In genomic region chr6:26223213-26223612, GRCh38 we compare ENCODE assay signal across 8 cellular contexts.
A peak's percentile ranks its signal among the peaks of the same experiment; 100 is the strongest.
DNase-seq lines count a peak whose midpoint lies in the region; ATAC-seq and TF ChIP-seq lines count a peak whose summit lies in the region.

No MANE protein-coding gene starts in this region.

- intact Hi-C loops in heart right ventricle (cut with DNase I) (loop anchor here in 2 of 10 donors (5.0 kb wide), 2 partner anchors 49 to 64 kb away; a partner anchor contains a TSS), left cardiac atrium (cut with DNase I) (no loop called here)
- intact Hi-C loops in activated CD4-positive, alpha-beta memory T cell treated with anti-CD3 and anti-CD28 coated beads for 36 hours (cut with micrococcal nuclease): no loop called here

- WGBS in heart right ventricle, 2 donors: 3% methylated on average over 7 of the region's 7 CpGs

- H3K4me2 ChIP-seq in skeletal muscle satellite cell (ENCODE audit: low read length): peak overlapping the region; percentile 68

- no peak overlapping the region for H3K27ac Mint-ChIP-seq in activated CD4-positive, alpha-beta memory T cell treated with anti-CD3 and anti-CD28 coated beads for 36 hours

- H3K27me3 Mint-ChIP-seq in activated CD4-positive, alpha-beta memory T cell treated with anti-CD3 and anti-CD28 coated beads for 36 hours: no peaks in the 10 kb centered on the region

- no peaks in the 10 kb centered on the region for H3K9me3 Mint-ChIP-seq in activated CD4-positive, alpha-beta memory T cell treated with anti-CD3 and anti-CD28 coated beads for 36 hours

- peaks cover 0 to 5% (median 0%) of the 10 kb centered on the region in 9 donors for H3K36me3 ChIP-seq in heart right ventricle
- H3K36me3 ChIP-seq in skeletal muscle satellite cell (ENCODE audit: insufficient read depth, low read length): peaks cover 3% of the 10 kb centered on the region

- peak overlapping the region in 9 of 10 donors; percentile 69 to 93 (median 87) for H3K27ac ChIP-seq in heart right ventricle
- peak overlapping the region; percentile 91 for H3K27ac ChIP-seq in epithelial cell of prostate

- CTCF ChIA-PET in activated CD4-positive, alpha-beta memory T cell treated with anti-CD3 and anti-CD28 coated beads for 36 hours (lab: Charles Lee): interaction anchor here (1.4 to 2.0 kb wide), 3 partner anchors 11 to 49 kb away, joined by 3 to 8 read pairs (median 3); a partner anchor contains a TSS

- peaks cover 0 to 16% (median 0%) of the 10 kb centered on the region in 11 donors for H3K9me3 ChIP-seq in heart right ventricle
- peaks cover 6% of the 10 kb centered on the region for H3K9me3 ChIP-seq in skeletal muscle satellite cell (replicated peaks; ENCODE audit: low read length)

- POLR2A ChIA-PET in activated CD4-positive, alpha-beta memory T cell treated with anti-CD3 and anti-CD28 coated beads for 36 hours (lab: Charles Lee): interaction anchor here (1.1 to 5.1 kb wide), 10 partner anchors 7 to 916 kb away, joined by 3 to 78 read pairs (median 12); a partner anchor contains a TSS

- H3K4me1 Mint-ChIP-seq in activated CD4-positive, alpha-beta memory T cell treated with anti-CD3 and anti-CD28 coated beads for 36 hours (ENCODE audit: low read depth): peaks cover 12% of the 10 kb centered on the region

- ATAC-seq in heart right ventricle (no peak), left cardiac atrium (no peak), HG03159 (IDR thresholded peaks at IDR 0.05; ENCODE audit: unreplicated experiment) (no peak)

- DNase-seq in heart right ventricle: no peak
- DNase-seq in left cardiac atrium: no peak
- DNase-seq in NCI-H69 (lab: John Stamatoyannopoulos, UW): peak; percentile 83
- DNase-seq in epithelial cell of prostate (ENCODE audit: low read depth, low spot score): no peak
- no peak for DNase-seq in activated CD4-positive, alpha-beta memory T cell treated with anti-CD3 and anti-CD28 coated beads for 36 hours
- no peak for DNase-seq in AML-193 (lab: John Stamatoyannopoulos, UW)

- no peaks in the 10 kb centered on the region for H3K36me3 Mint-ChIP-seq in activated CD4-positive, alpha-beta memory T cell treated with anti-CD3 and anti-CD28 coated beads for 36 hours

- H3K9ac ChIP-seq in skeletal muscle satellite cell (ENCODE audit: low read depth, low read length): peak overlapping the region; percentile 82

- H3K4me3 Mint-ChIP-seq in activated CD4-positive, alpha-beta memory T cell treated with anti-CD3 and anti-CD28 coated beads for 36 hours: no peak overlapping the region

- H3K4me3 ChIP-seq in heart right ventricle (peak overlapping the region; percentile 7 to 65 (median 54)), skeletal muscle satellite cell (ENCODE audit: low read length) (peak overlapping the region; percentile 73)

- H3K27me3 ChIP-seq in heart right ventricle: peaks cover 0 to 47% (median 12%) of the 10 kb centered on the region in 7 donors
- H3K27me3 ChIP-seq in skeletal muscle satellite cell (ENCODE audit: control insufficient read depth, insufficient read depth, low read length): peaks cover 16% of the 10 kb centered on the region

- TF ChIP-seq CTCF in heart right ventricle (IDR thresholded peaks at IDR 0.05): no peak

- H3K4me1 ChIP-seq in heart right ventricle (peaks cover 0 to 21% (median 7%) of the 10 kb centered on the region in 9 donors), skeletal muscle satellite cell (ENCODE audit: control insufficient read depth, insufficient read depth, low read length) (no peaks in the 10 kb centered on the region)
